21 cellular contexts compared by ENCODE assay signal in genomic region chr5:158013303-158013702, GRCh38.
"Had no signal": no experiment of that assay in that cellular context is flagged by ENCODE, and none has a peak within 500 bp of the region (broad histone marks: within the 10 kb centered on the region; RNA-seq: fewer than 3 reads in every experiment).

No MANE protein-coding gene starts in this region.

- DNase-seq: activated CD4-positive, alpha-beta T cell treated with anti-CD3 and anti-CD28 coated beads, Interleukin-2, amount 10 ng/mL, durations not matched to agents 24 days and 14 days; activated CD4-positive, CD25-positive, alpha-beta regulatory T cell; activated CD8-positive, alpha-beta T cell treated with anti-CD3 and anti-CD28 coated beads, Interleukin-2, amount 10 ng/mL, durations not matched to agents 7 days and 5 days; activated naive CD4-positive, alpha-beta T cell treated with Interleukin-2 at 50 U/mL for 16 hours; activated naive CD8-positive, alpha-beta T cell treated with anti-CD3 and anti-CD28 coated beads, Interleukin-2, amount 10 ng/mL, durations not matched to agents 7 days and 5 days; activated T-cell treated with anti-CD3 and anti-CD28 coated beads, Interleukin-2, amount 50 U/mL, for 24 hours; effector memory CD4-positive, alpha-beta T cell; esophagus squamous epithelium; immature natural killer cell; left ventricle myocardium inferior; naive B cell; stimulated activated CD4-positive, alpha-beta T cell treated with anti-CD3 and anti-CD28 coated beads, Interleukin-12 subunit alpha, Interleukin-12 subunit beta, amount 100 ng/mL, for 4 hours; stimulated activated CD4-positive, alpha-beta T cell treated with anti-CD3 and anti-CD28 coated beads, Interleukin-1b, Interleukin-23, amount 100 ng/mL, for 48 hours; T-cell; T-helper 9 cell; upper lobe of left lung had no signal

- H3K36me3 ChIP-seq: cardiac muscle cell, esophagus squamous epithelium, left ventricle myocardium inferior, prostate gland, right atrium auricular region, thoracic aorta, upper lobe of left lung had no signal

- H3K27me3 ChIP-seq: cardiac muscle cell, esophagus squamous epithelium, right atrium auricular region, upper lobe of left lung had no signal

- H3K4me1 ChIP-seq: left ventricle myocardium inferior, prostate gland, right atrium auricular region, upper lobe of left lung had no signal

- H3K27ac ChIP-seq: cardiac muscle cell, esophagus squamous epithelium, left ventricle myocardium inferior, prostate gland, right atrium auricular region, thoracic aorta, upper lobe of left lung had no signal

- H3K9me3 ChIP-seq: esophagus squamous epithelium, left ventricle myocardium inferior, mucosa of descending colon, prostate gland, right atrium auricular region, thoracic aorta, upper lobe of left lung had no signal

- H3K4me3 ChIP-seq: cardiac muscle cell, esophagus squamous epithelium, left ventricle myocardium inferior, mucosa of descending colon, prostate gland, right atrium auricular region, thoracic aorta, upper lobe of left lung had no signal
